ENCODE assay signal across 19 cellular contexts in the genomic region with DNA sequence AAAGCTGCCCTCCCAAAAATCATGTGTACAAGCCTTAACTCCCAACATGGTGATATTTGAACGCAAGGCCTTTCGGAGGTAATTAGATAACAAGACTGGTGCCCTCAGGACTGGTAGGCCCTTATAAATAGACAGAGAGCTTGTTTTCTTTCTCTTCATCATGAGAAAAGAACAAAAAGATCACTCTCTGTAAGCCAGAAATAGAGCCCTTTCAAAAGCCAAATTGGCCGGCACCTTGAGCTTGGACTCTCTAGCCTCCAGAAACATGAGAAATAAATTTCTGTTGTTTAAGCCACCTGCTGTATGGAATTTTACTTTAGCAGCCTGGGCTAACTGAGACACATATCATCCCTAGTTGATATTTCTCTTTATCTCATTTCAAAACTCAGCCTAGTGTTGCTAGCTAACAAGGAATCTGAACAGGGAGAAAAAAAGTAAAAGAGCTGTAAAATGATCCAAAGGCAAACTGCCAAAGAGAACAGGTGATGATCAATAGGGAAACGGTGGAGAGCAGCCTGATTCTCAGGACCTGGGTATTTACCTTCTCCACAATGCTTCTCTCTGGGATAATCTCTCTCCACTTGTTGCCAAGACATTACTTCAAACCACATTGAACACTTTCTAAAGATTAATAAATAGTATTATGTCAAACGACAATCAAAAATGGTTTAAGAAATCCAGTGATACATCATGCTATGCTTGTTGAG. TPM values are rescaled to one million over a fixed set of nuclear protein-coding genes. Genes with fewer than 3 reads are reported as not detected.
DNase-seq lines count a peak whose midpoint lies in the region; ATAC-seq and TF ChIP-seq lines count a peak whose summit lies in the region.
"Had no signal": no experiment of that assay in that cellular context is flagged by ENCODE, and none has a peak within 500 bp of the region (broad histone marks: within the 10 kb centered on the region; RNA-seq: fewer than 3 reads in every experiment).

No MANE protein-coding gene starts in this region.

- TF ChIP-seq POLR2A in tibial nerve (IDR thresholded peaks at IDR 0.05) (no peak), prostate gland (IDR thresholded peaks at IDR 0.05) (no peak)

- no peaks in the 10 kb centered on the region for H3K9me3 ChIP-seq in iPS-20b (ENCODE audit: insufficient read depth, low read depth, low read length)
- H3K9me3 ChIP-seq in tibial nerve, result no peaks in the 10 kb centered on the region
- H3K9me3 ChIP-seq in prostate gland, result no peaks in the 10 kb centered on the region
- H3K9me3 ChIP-seq: BLaER1 had no signal

- no peaks in the 10 kb centered on the region for H3K27me3 Mint-ChIP-seq in T-cell
- H3K27me3 Mint-ChIP-seq: activated naive CD4-positive, alpha-beta T cell treated with anti-CD3 and anti-CD28 coated beads, Interleukin-2, amount 10 ng/mL, durations not matched to agents 7 days and 5 days; stimulated activated naive CD8-positive, alpha-beta T cell treated with anti-CD3 and anti-CD28 coated beads, Interleukin-15, Interleukin-2, amounts not matched to agents 100 ng/mL and 50 ng/mL, for 24 hours had no signal

- H3K27me3 ChIP-seq in iPS-20b (ENCODE audit: insufficient read depth, low read length) (no peaks in the 10 kb centered on the region), tibial nerve (no peaks in the 10 kb centered on the region), prostate gland (replicated peaks; ENCODE audit: insufficient read depth) (no peaks in the 10 kb centered on the region)
- H3K27me3 ChIP-seq: BLaER1 had no signal

- 49 to 61% methylated on average over 5 of the region's 5 CpGs for WGBS in tibial nerve, 2 donors
- WGBS in prostate gland, result 61% methylated on average over 5 of the region's 5 CpGs

- H3K4me1 ChIP-seq in iPS-20b (ENCODE audit: insufficient read depth, low read length) (peaks cover 18% of the 10 kb centered on the region; the same call in 1 of the 2 replicates), tibial nerve (peaks cover 0 to 70% (median 16%) of the 10 kb centered on the region in 4 donors), prostate gland (replicated peaks) (no peaks in the 10 kb centered on the region)
- H3K4me1 ChIP-seq: BLaER1 had no signal

- no peak overlapping the region for H3K9ac ChIP-seq in iPS-20b (ENCODE audit: low read depth, low read length)
- H3K9ac ChIP-seq: BLaER1 had no signal

- H3K27ac Mint-ChIP-seq in T-cell, result no peak overlapping the region
- H3K27ac Mint-ChIP-seq: activated naive CD4-positive, alpha-beta T cell treated with anti-CD3 and anti-CD28 coated beads, Interleukin-2, amount 10 ng/mL, durations not matched to agents 7 days and 5 days; stimulated activated naive CD8-positive, alpha-beta T cell treated with anti-CD3 and anti-CD28 coated beads, Interleukin-15, Interleukin-2, amounts not matched to agents 100 ng/mL and 50 ng/mL, for 24 hours; T-helper 2 cell treated with Interferon-gamma antibody and Interleukin-4, amounts not matched to agents 5 μg/mL and 100 μg/mL, for 36 hours had no signal

- intact Hi-C loops in prostate gland (cut with DNase I), result no loop called here

- CTCF ChIA-PET in T-cell (lab: Charles Lee), result interaction anchor here in 1 of 2 donors (1.2 kb wide), 1 partner anchor 10 kb away, joined by 3 read pairs; no protein-coding TSS in a partner anchor

- no peak for ATAC-seq in T-cell (replicated peaks in 1 of 4)
- ATAC-seq: left lobe of liver had no signal

- DNase-seq in NCI-H146 treated with DMSO at 0.1 percent for 48 hours (lab: John Stamatoyannopoulos, UW; ENCODE audit: unreplicated experiment) (peak; percentile 89), NCI-H69 (lab: John Stamatoyannopoulos, UW) (peak; percentile 84), tibial nerve (ENCODE audit: low spot score in 2 of 2) (no peak), prostate gland (ENCODE audit: low spot score) (no peak), T-cell (no peak), occipital lobe (lab: John Stamatoyannopoulos, UW) (no peak)
- DNase-seq: activated CD4-positive, alpha-beta T cell treated with anti-CD3 and anti-CD28 coated beads for 1 hour; activated CD8-positive, alpha-beta memory T cell treated with anti-CD3 and anti-CD28 coated beads, Interleukin-2, amount 50 U/mL, for 4 hours; activated naive CD4-positive, alpha-beta T cell treated with anti-CD3 and anti-CD28 coated beads, Interleukin-2, amount 10 ng/mL, durations not matched to agents 7 days and 5 days; effector CD4-positive, alpha-beta T cell; KBM-7; NCI-H1417 treated with DMSO at 0.1 percent for 48 hours; posterior cingulate gyrus; stimulated activated CD4-positive, alpha-beta T cell treated with anti-CD3 and anti-CD28 coated beads, Interleukin-12 subunit alpha, Interleukin-12 subunit beta, amount 100 ng/mL, for 4 hours had no signal

- no peak for TF ChIP-seq CTCF in tibial nerve (IDR thresholded peaks at IDR 0.05)
- no peak for TF ChIP-seq CTCF in prostate gland (IDR thresholded peaks at IDR 0.05)

- POLR2A ChIA-PET in T-cell (lab: Charles Lee), result no interaction called here

- peaks cover 0 to 2% (median 0%) of the 10 kb centered on the region in 3 donors for H3K9me3 Mint-ChIP-seq in T-cell
- H3K9me3 Mint-ChIP-seq: activated naive CD4-positive, alpha-beta T cell treated with anti-CD3 and anti-CD28 coated beads, Interleukin-2, amount 10 ng/mL, durations not matched to agents 7 days and 5 days; stimulated activated naive CD8-positive, alpha-beta T cell treated with anti-CD3 and anti-CD28 coated beads, Interleukin-15, Interleukin-2, amounts not matched to agents 100 ng/mL and 50 ng/mL, for 24 hours; T-helper 2 cell treated with Interferon-gamma antibody and Interleukin-4, amounts not matched to agents 5 μg/mL and 100 μg/mL, for 36 hours had no signal

- H3K4me3 ChIP-seq in iPS-20b (ENCODE audit: low read length), result no peak overlapping the region
- peak overlapping the region in 2 of 4 donors; percentile 13 to 22 for H3K4me3 ChIP-seq in tibial nerve
- no peak overlapping the region for H3K4me3 ChIP-seq in prostate gland
- H3K4me3 ChIP-seq: BLaER1 had no signal

- H3K4me3 Mint-ChIP-seq in T-cell, result no peak overlapping the region
- H3K4me3 Mint-ChIP-seq: activated naive CD4-positive, alpha-beta T cell treated with anti-CD3 and anti-CD28 coated beads, Interleukin-2, amount 10 ng/mL, durations not matched to agents 7 days and 5 days; stimulated activated naive CD8-positive, alpha-beta T cell treated with anti-CD3 and anti-CD28 coated beads, Interleukin-15, Interleukin-2, amounts not matched to agents 100 ng/mL and 50 ng/mL, for 24 hours; T-helper 2 cell treated with Interferon-gamma antibody and Interleukin-4, amounts not matched to agents 5 μg/mL and 100 μg/mL, for 36 hours had no signal

- H3K36me3 Mint-ChIP-seq in T-cell, result no peaks in the 10 kb centered on the region
- H3K36me3 Mint-ChIP-seq: activated naive CD4-positive, alpha-beta T cell treated with anti-CD3 and anti-CD28 coated beads, Interleukin-2, amount 10 ng/mL, durations not matched to agents 7 days and 5 days had no signal

- peak overlapping the region; percentile 3 for H3K27ac ChIP-seq in iPS-20b (ENCODE audit: low read length)
- H3K27ac ChIP-seq in tibial nerve, result peak overlapping the region in 3 of 4 donors; percentile 9 to 87 (median 74)
- peak overlapping the region in 1 of 2 donors; percentile 26 for H3K27ac ChIP-seq in prostate gland
- H3K27ac ChIP-seq: BLaER1 had no signal

- H3K4me1 Mint-ChIP-seq in T-cell, result no peaks in the 10 kb centered on the region
- H3K4me1 Mint-ChIP-seq: activated naive CD4-positive, alpha-beta T cell treated with anti-CD3 and anti-CD28 coated beads, Interleukin-2, amount 10 ng/mL, durations not matched to agents 7 days and 5 days had no signal

- H3K36me3 ChIP-seq in iPS-20b (ENCODE audit: insufficient read depth, low read depth, low read length) (no peaks in the 10 kb centered on the region), tibial nerve (no peaks in the 10 kb centered on the region), prostate gland (no peaks in the 10 kb centered on the region)
- H3K36me3 ChIP-seq: BLaER1 had no signal

- TF ChIP-seq EP300 in tibial nerve (IDR thresholded peaks at IDR 0.05), result no peak

RNA-seq across cellular contexts. Expression of a gene that starts 6.1 kb away (rescaled TPM):
- 10 to 100 TPM; 16.9 to 29.9 (median 24.2) TPM for total RNA-seq in tibial nerve
- total RNA-seq in prostate gland, result 10 to 100 TPM in 1 of 2 donors, 1 to 10 TPM in 1; 4.8 to 13.3 TPM
- total RNA-seq in T-cell, result not detected
- 1.9 TPM for total RNA-seq in occipital lobe

Comparison
In these comparisons a context has a peak if more than half of its experiments do, and no peak if none do; other contexts are left out.
1. DNase-seq: peak in NCI-H146 treated with DMSO at 0.1 percent for 48 hours (single experiment) and NCI-H69 (single experiment); none in tibial nerve (0 of 2), prostate gland (single experiment), T-cell (0 of 34) and occipital lobe (single experiment).